ENCODE assay signal across 1 cellular context in genomic region chr20:49976542-49976941, GRCh38.
TF ChIP-seq lines count a peak whose summit lies in the region.

No MANE protein-coding gene starts in this region.

TF ChIP-seq in HepG2, 621 proteins besides CTCF, POLR2A, EP300 and RAD21 (continued from another document and continues in another):
- TF ChIP-seq, protein P1, sequence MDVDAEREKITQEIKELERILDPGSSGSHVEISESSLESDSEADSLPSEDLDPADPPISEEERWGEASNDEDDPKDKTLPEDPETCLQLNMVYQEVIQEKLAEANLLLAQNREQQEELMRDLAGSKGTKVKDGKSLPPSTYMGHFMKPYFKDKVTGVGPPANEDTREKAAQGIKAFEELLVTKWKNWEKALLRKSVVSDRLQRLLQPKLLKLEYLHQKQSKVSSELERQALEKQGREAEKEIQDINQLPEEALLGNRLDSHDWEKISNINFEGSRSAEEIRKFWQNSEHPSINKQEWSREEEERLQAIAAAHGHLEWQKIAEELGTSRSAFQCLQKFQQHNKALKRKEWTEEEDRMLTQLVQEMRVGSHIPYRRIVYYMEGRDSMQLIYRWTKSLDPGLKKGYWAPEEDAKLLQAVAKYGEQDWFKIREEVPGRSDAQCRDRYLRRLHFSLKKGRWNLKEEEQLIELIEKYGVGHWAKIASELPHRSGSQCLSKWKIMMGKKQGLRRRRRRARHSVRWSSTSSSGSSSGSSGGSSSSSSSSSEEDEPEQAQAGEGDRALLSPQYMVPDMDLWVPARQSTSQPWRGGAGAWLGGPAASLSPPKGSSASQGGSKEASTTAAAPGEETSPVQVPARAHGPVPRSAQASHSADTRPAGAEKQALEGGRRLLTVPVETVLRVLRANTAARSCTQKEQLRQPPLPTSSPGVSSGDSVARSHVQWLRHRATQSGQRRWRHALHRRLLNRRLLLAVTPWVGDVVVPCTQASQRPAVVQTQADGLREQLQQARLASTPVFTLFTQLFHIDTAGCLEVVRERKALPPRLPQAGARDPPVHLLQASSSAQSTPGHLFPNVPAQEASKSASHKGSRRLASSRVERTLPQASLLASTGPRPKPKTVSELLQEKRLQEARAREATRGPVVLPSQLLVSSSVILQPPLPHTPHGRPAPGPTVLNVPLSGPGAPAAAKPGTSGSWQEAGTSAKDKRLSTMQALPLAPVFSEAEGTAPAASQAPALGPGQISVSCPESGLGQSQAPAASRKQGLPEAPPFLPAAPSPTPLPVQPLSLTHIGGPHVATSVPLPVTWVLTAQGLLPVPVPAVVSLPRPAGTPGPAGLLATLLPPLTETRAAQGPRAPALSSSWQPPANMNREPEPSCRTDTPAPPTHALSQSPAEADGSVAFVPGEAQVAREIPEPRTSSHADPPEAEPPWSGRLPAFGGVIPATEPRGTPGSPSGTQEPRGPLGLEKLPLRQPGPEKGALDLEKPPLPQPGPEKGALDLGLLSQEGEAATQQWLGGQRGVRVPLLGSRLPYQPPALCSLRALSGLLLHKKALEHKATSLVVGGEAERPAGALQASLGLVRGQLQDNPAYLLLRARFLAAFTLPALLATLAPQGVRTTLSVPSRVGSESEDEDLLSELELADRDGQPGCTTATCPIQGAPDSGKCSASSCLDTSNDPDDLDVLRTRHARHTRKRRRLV (CRISPR knock-in tag; IDR thresholded peaks at IDR 0.05), result no peak
- TF ChIP-seq, protein P2, sequence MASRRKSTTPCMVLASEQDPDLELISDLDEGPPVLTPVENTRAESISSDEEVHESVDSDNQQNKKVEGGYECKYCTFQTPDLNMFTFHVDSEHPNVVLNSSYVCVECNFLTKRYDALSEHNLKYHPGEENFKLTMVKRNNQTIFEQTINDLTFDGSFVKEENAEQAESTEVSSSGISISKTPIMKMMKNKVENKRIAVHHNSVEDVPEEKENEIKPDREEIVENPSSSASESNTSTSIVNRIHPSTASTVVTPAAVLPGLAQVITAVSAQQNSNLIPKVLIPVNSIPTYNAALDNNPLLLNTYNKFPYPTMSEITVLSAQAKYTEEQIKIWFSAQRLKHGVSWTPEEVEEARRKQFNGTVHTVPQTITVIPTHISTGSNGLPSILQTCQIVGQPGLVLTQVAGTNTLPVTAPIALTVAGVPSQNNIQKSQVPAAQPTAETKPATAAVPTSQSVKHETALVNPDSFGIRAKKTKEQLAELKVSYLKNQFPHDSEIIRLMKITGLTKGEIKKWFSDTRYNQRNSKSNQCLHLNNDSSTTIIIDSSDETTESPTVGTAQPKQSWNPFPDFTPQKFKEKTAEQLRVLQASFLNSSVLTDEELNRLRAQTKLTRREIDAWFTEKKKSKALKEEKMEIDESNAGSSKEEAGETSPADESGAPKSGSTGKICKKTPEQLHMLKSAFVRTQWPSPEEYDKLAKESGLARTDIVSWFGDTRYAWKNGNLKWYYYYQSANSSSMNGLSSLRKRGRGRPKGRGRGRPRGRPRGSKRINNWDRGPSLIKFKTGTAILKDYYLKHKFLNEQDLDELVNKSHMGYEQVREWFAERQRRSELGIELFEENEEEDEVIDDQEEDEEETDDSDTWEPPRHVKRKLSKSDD (CRISPR knock-in tag; IDR thresholded peaks at IDR 0.05; ENCODE audit: low read depth), result no peak
- no peak for TF ChIP-seq ZBTB39 (CRISPR knock-in tag; IDR thresholded peaks at IDR 0.05)
- TF ChIP-seq, protein P3, sequence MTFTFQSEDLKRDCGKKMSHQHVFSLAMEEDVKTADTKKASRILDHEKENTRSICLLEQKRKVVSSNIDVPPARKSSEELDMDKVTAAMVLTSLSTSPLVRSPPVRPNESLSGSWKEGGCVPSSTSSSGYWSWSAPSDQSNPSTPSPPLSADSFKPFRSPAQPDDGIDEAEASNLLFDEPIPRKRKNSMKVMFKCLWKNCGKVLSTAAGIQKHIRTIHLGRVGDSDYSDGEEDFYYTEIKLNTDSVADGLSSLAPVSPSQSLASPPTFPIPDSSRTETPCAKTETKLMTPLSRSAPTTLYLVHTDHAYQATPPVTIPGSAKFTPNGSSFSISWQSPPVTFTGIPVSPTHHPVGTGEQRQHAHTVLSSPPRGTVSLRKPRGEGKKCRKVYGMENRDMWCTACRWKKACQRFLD (CRISPR knock-in tag; IDR thresholded peaks at IDR 0.05; ENCODE audit: borderline replicate concordance), result no peak
- TF ChIP-seq BHLHE40 (IDR thresholded peaks at IDR 0.05; ENCODE audit: low read length), result no peak
- TF ChIP-seq ZNF761 (CRISPR knock-in tag; conservative IDR thresholded peaks at IDR 0.05), result no peak
- peak; percentile 68; the same call in 1 of the 2 replicates for TF ChIP-seq FOXA3 (CRISPR knock-in tag; IDR thresholded peaks at IDR 0.05)
- TF ChIP-seq MLX (CRISPR knock-in tag; IDR thresholded peaks at IDR 0.05), result no peak
- TF ChIP-seq THAP11 (CRISPR knock-in tag; IDR thresholded peaks at IDR 0.05), result 0 out of 2 replicates have a peak, but pooled peaks have one; percentile 38
- TF ChIP-seq NFIB (CRISPR knock-in tag; IDR thresholded peaks at IDR 0.05; ENCODE audit: borderline replicate concordance), result no peak
- TF ChIP-seq MTF2 (CRISPR knock-in tag; IDR thresholded peaks at IDR 0.05; ENCODE audit: borderline replicate concordance), result no peak
- no peak for TF ChIP-seq ZNF660 (CRISPR knock-in tag; IDR thresholded peaks at IDR 0.05; ENCODE audit: borderline replicate concordance, low read depth)
- 0 out of 2 replicates have a peak, but pooled peaks have one; percentile 29 for TF ChIP-seq ZBTB37 (CRISPR knock-in tag; IDR thresholded peaks at IDR 0.05)
- TF ChIP-seq ZNF577 (CRISPR knock-in tag; IDR thresholded peaks at IDR 0.05; ENCODE audit: borderline replicate concordance, low read depth), result no peak
- no peak for TF ChIP-seq GPN1 (CRISPR knock-in tag; IDR thresholded peaks at IDR 0.05; ENCODE audit: borderline replicate concordance)
- peak; percentile 49; the same call in 1 of the 2 replicates for TF ChIP-seq JUNB (CRISPR knock-in tag; IDR thresholded peaks at IDR 0.05; ENCODE audit: borderline replicate concordance)
- TF ChIP-seq ZNF207 (IDR thresholded peaks at IDR 0.05; ENCODE audit: borderline replicate concordance), result no peak
- no peak for TF ChIP-seq ZNF232 (CRISPR knock-in tag; IDR thresholded peaks at IDR 0.05; ENCODE audit: borderline replicate concordance)
- no peak for TF ChIP-seq BCL6 (CRISPR knock-in tag; IDR thresholded peaks at IDR 0.05)
- TF ChIP-seq, protein P4, sequence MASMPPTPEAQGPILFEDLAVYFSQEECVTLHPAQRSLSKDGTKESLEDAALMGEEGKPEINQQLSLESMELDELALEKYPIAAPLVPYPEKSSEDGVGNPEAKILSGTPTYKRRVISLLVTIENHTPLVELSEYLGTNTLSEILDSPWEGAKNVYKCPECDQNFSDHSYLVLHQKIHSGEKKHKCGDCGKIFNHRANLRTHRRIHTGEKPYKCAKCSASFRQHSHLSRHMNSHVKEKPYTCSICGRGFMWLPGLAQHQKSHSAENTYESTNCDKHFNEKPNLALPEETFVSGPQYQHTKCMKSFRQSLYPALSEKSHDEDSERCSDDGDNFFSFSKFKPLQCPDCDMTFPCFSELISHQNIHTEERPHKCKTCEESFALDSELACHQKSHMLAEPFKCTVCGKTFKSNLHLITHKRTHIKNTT (CRISPR knock-in tag; IDR thresholded peaks at IDR 0.05), result no peak
- peak; percentile 42; the same call in 1 of the 2 replicates for TF ChIP-seq FOSL1 (CRISPR knock-in tag; IDR thresholded peaks at IDR 0.05; ENCODE audit: borderline replicate concordance)
- no peak for TF ChIP-seq ZNF782 (CRISPR knock-in tag; IDR thresholded peaks at IDR 0.05; ENCODE audit: borderline replicate concordance)
- TF ChIP-seq, protein P5, sequence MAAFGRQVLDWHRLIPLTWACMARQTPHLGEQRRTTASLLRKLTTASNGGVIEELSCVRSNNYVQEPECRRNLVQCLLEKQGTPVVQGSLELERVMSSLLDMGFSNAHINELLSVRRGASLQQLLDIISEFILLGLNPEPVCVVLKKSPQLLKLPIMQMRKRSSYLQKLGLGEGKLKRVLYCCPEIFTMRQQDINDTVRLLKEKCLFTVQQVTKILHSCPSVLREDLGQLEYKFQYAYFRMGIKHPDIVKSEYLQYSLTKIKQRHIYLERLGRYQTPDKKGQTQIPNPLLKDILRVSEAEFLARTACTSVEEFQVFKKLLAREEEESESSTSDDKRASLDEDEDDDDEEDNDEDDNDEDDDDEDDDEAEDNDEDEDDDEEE (CRISPR knock-in tag; IDR thresholded peaks at IDR 0.05), result no peak
- 0 out of 2 replicates have a peak, but pooled peaks have one; percentile 36 for TF ChIP-seq ZNF556 (CRISPR knock-in tag; IDR thresholded peaks at IDR 0.05; ENCODE audit: borderline replicate concordance)
- TF ChIP-seq, protein P6, sequence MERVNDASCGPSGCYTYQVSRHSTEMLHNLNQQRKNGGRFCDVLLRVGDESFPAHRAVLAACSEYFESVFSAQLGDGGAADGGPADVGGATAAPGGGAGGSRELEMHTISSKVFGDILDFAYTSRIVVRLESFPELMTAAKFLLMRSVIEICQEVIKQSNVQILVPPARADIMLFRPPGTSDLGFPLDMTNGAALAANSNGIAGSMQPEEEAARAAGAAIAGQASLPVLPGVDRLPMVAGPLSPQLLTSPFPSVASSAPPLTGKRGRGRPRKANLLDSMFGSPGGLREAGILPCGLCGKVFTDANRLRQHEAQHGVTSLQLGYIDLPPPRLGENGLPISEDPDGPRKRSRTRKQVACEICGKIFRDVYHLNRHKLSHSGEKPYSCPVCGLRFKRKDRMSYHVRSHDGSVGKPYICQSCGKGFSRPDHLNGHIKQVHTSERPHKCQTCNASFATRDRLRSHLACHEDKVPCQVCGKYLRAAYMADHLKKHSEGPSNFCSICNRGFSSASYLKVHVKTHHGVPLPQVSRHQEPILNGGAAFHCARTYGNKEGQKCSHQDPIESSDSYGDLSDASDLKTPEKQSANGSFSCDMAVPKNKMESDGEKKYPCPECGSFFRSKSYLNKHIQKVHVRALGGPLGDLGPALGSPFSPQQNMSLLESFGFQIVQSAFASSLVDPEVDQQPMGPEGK (CRISPR knock-in tag; IDR thresholded peaks at IDR 0.05), result peak; percentile 51; the same call in 1 of the 2 replicates
- TF ChIP-seq ZNF44 (CRISPR knock-in tag; IDR thresholded peaks at IDR 0.05), result no peak
- peak; percentile 89 for TF ChIP-seq GATAD2A (CRISPR knock-in tag; IDR thresholded peaks at IDR 0.05)
- TF ChIP-seq PLSCR1 (CRISPR knock-in tag; IDR thresholded peaks at IDR 0.05; ENCODE audit: borderline replicate concordance), result no peak
- no peak for TF ChIP-seq ZNF629 (CRISPR knock-in tag; conservative IDR thresholded peaks at IDR 0.05)
- no peak for TF ChIP-seq CHCHD3 (CRISPR knock-in tag; IDR thresholded peaks at IDR 0.05)
- no peak for TF ChIP-seq ZNF512 (CRISPR knock-in tag; IDR thresholded peaks at IDR 0.05)
- TF ChIP-seq, protein P7, sequence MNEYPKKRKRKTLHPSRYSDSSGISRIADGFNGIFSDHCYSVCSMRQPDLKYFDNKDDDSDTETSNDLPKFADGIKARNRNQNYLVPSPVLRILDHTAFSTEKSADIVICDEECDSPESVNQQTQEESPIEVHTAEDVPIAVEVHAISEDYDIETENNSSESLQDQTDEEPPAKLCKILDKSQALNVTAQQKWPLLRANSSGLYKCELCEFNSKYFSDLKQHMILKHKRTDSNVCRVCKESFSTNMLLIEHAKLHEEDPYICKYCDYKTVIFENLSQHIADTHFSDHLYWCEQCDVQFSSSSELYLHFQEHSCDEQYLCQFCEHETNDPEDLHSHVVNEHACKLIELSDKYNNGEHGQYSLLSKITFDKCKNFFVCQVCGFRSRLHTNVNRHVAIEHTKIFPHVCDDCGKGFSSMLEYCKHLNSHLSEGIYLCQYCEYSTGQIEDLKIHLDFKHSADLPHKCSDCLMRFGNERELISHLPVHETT (CRISPR knock-in tag; conservative IDR thresholded peaks at IDR 0.05), result no peak
- TF ChIP-seq ZNF510 (CRISPR knock-in tag; IDR thresholded peaks at IDR 0.05; ENCODE audit: low read depth), result 0 out of 2 replicates have a peak, but pooled peaks have one; percentile 33
- peak; percentile 50 for TF ChIP-seq SKI (IDR thresholded peaks at IDR 0.05; ENCODE audit: partially characterized antibody)
- peak; percentile 31; the same call in 1 of the 2 replicates for TF ChIP-seq DMAP1 (CRISPR knock-in tag; IDR thresholded peaks at IDR 0.05)
